In genomic region chr6:52517502-52518278, GRCh38 we compare ENCODE assay signal across 8 cellular contexts. TPM values are rescaled to one million over a fixed set of nuclear protein-coding genes. Genes with fewer than 3 reads are reported as not detected.
DNase-seq lines count a peak whose midpoint lies in the region; ATAC-seq and TF ChIP-seq lines count a peak whose summit lies in the region.

No MANE protein-coding gene starts in this region.

- no peaks in the 10 kb centered on the region for H3K9me3 ChIP-seq in PC-9 (ENCODE audit: insufficient read depth, low read depth)

- no peaks in the 10 kb centered on the region for H3K36me3 ChIP-seq in PC-9 (ENCODE audit: low read depth)

- no peak overlapping the region for H2AFZ ChIP-seq in PC-9

- H3F3A ChIP-seq in PC-9 (ENCODE audit: insufficient read depth, low read depth), result peaks cover 14% of the 10 kb centered on the region; the same call in 1 of the 2 replicates

- H3K79me2 ChIP-seq in PC-9 (ENCODE audit: low read depth), result no peaks in the 10 kb centered on the region

- TF ChIP-seq CTCF in natural killer cell (IDR thresholded peaks at IDR 0.05) (no peak), PC-9 (conservative IDR thresholded peaks at IDR 0.05) (no peak), chondrocyte (IDR thresholded peaks at IDR 0.05) (no peak)

- peaks cover 18% of the 10 kb centered on the region for H3K36me3 Mint-ChIP-seq in natural killer cell treated with Interleukin-12 subunit alpha and Interleukin-12 subunit beta and Interleukin-15 and Interleukin-18, amount 100 ng/mL, for 72 hours
- H3K36me3 Mint-ChIP-seq in natural killer cell, result peaks cover 15% of the 10 kb centered on the region
- peaks cover 53% of the 10 kb centered on the region for H3K36me3 Mint-ChIP-seq in chondrocyte (ENCODE audit: low read depth)

- H4K20me1 ChIP-seq in PC-9 (ENCODE audit: insufficient read depth), result no peaks in the 10 kb centered on the region

- H3K4me2 ChIP-seq in PC-9, result peak overlapping the region; percentile 55

- H3K4me3 Mint-ChIP-seq in natural killer cell treated with Interleukin-12 subunit alpha and Interleukin-12 subunit beta and Interleukin-15 and Interleukin-18, amount 100 ng/mL, for 72 hours, result peak overlapping the region; percentile 19
- H3K4me3 Mint-ChIP-seq in natural killer cell, result no peak overlapping the region
- peak overlapping the region; percentile 59 for H3K4me3 Mint-ChIP-seq in chondrocyte (ENCODE audit: unreplicated experiment)

- H3K27me3 Mint-ChIP-seq in natural killer cell treated with Interleukin-12 subunit alpha and Interleukin-12 subunit beta and Interleukin-15 and Interleukin-18, amount 100 ng/mL, for 72 hours, result no peaks in the 10 kb centered on the region
- no peaks in the 10 kb centered on the region for H3K27me3 Mint-ChIP-seq in natural killer cell (ENCODE audit: low read depth in 2 of 2)
- H3K27me3 Mint-ChIP-seq in chondrocyte (ENCODE audit: low read depth), result no peaks in the 10 kb centered on the region

- no peaks in the 10 kb centered on the region for H3K9me2 ChIP-seq in PC-9 (ENCODE audit: insufficient read depth)

- H3K4me1 ChIP-seq in PC-9 (replicated peaks; ENCODE audit: insufficient read depth), result peaks cover 42% of the 10 kb centered on the region

- H3K27ac Mint-ChIP-seq in natural killer cell treated with Interleukin-12 subunit alpha and Interleukin-12 subunit beta and Interleukin-15 and Interleukin-18, amount 100 ng/mL, for 72 hours, result peak overlapping the region; percentile 30 to 52
- no peak overlapping the region for H3K27ac Mint-ChIP-seq in natural killer cell
- H3K27ac Mint-ChIP-seq in chondrocyte (ENCODE audit: unreplicated experiment), result peak overlapping the region; percentile 97

- no peak for DNase-seq in natural killer cell treated with Interleukin-12 subunit alpha and Interleukin-12 subunit beta and Interleukin-15 and Interleukin-18, amount 100 ng/mL, for 72 hours (ENCODE audit: low spot score)
- DNase-seq in natural killer cell, result no peak
- peak; percentile 71 to 76 for DNase-seq in PC-9
- no peak for DNase-seq in chondrocyte (ENCODE audit: low spot score)
- peak; percentile 35 for DNase-seq in stimulated activated CD4-positive, alpha-beta T cell treated with anti-CD3 and anti-CD28 coated beads, Interleukin-4, amount 100 ng/mL, for 24 hours

- POLR2A ChIA-PET in PC-9 (lab: Charles Lee; ENCODE audit: unreplicated experiment), result no interaction called here

- no peaks in the 10 kb centered on the region for H3K27me3 ChIP-seq in PC-9 (ENCODE audit: insufficient read depth, low read depth)
- no peaks in the 10 kb centered on the region for H3K27me3 ChIP-seq in layer of hippocampus (ENCODE audit: control insufficient read depth, insufficient read depth, low read length)

- no peaks in the 10 kb centered on the region for H3K9me3 Mint-ChIP-seq in natural killer cell treated with Interleukin-12 subunit alpha and Interleukin-12 subunit beta and Interleukin-15 and Interleukin-18, amount 100 ng/mL, for 72 hours
- H3K9me3 Mint-ChIP-seq in natural killer cell, result no peaks in the 10 kb centered on the region
- H3K9me3 Mint-ChIP-seq in chondrocyte (ENCODE audit: low read depth), result no peaks in the 10 kb centered on the region

- intact Hi-C loops in natural killer cell (cut with micrococcal nuclease) (no loop called here), PC-9 (cut with micrococcal nuclease; ENCODE audit: unreplicated experiment) (loop anchor here (2.0 kb wide), 2 partner anchors 33 to 59 kb away; partner anchors contain the start of gene TRAM2)

- peaks cover 40 to 49% of the 10 kb centered on the region in 2 donors for H3K4me1 Mint-ChIP-seq in natural killer cell treated with Interleukin-12 subunit alpha and Interleukin-12 subunit beta and Interleukin-15 and Interleukin-18, amount 100 ng/mL, for 72 hours (ENCODE audit: low read depth in 2 of 2)
- H3K4me1 Mint-ChIP-seq in natural killer cell (peaks cover 14 to 50% of the 10 kb centered on the region in 2 donors), chondrocyte (ENCODE audit: low read depth) (peaks cover 98% of the 10 kb centered on the region)

- H3K27ac ChIP-seq in PC-9 (peak overlapping the region; percentile 42), layer of hippocampus (ENCODE audit: low read depth, low read length) (peak overlapping the region; percentile 67)

- H3K4me3 ChIP-seq in PC-9, result no peak overlapping the region

- TSS peak; percentile 65 for BruUV-seq in PC-9 (replicated peaks; lab: Mats Ljungman, UMichigan)

- CTCF ChIA-PET in PC-9 (lab: Charles Lee), result interaction anchor here (0.6 kb wide), 1 partner anchor 72 kb away, joined by 3 read pairs; no protein-coding TSS in a partner anchor

- ATAC-seq in natural killer cell treated with Interleukin-12 subunit alpha and Interleukin-12 subunit beta and Interleukin-15 and Interleukin-18, amount 100 ng/mL, for 72 hours, result peak; percentile 74 to 82
- ATAC-seq in natural killer cell (no peak), HG03039 (IDR thresholded peaks at IDR 0.05; ENCODE audit: unreplicated experiment) (peak; percentile 97), HG03025 (IDR thresholded peaks at IDR 0.05; ENCODE audit: low FRiP score, unreplicated experiment) (no peak)

RNA-seq across cellular contexts. Expression of gene TRAM2, which starts 59.2 kb away (rescaled TPM):
- total RNA-seq in natural killer cell treated with Interleukin-12 subunit alpha and Interleukin-12 subunit beta and Interleukin-15 and Interleukin-18, amount 100 ng/mL, for 72 hours, result 1 to 10 TPM; 2.5 to 9.0 TPM
- total RNA-seq in natural killer cell, result 10 to 100 TPM; 16.2 to 20.0 (median 19.2) TPM
- total RNA-seq in PC-9 (2021), result 28.1 and 40.9 TPM in 2 replicates
- 159 to 178 TPM (median 159 TPM) in 3 replicates for total RNA-seq in chondrocyte

Comparison
In these comparisons a context has a peak if more than half of its experiments do, and no peak if none do; other contexts are left out.
1. ATAC-seq: peak in natural killer cell treated with Interleukin-12 subunit alpha and Interleukin-12 subunit beta and Interleukin-15 and Interleukin-18, amount 100 ng/mL, for 72 hours (2 of 2) and HG03039 (single experiment); none in natural killer cell (0 of 3) and HG03025 (single experiment).
2. H3K27ac Mint-ChIP-seq: peak in natural killer cell treated with Interleukin-12 subunit alpha and Interleukin-12 subunit beta and Interleukin-15 and Interleukin-18, amount 100 ng/mL, for 72 hours (2 of 2) and chondrocyte (single experiment); none in natural killer cell (0 of 2).
3. DNase-seq: peak in PC-9 (2 of 2) and stimulated activated CD4-positive, alpha-beta T cell treated with anti-CD3 and anti-CD28 coated beads, Interleukin-4, amount 100 ng/mL, for 24 hours (single experiment); none in natural killer cell treated with Interleukin-12 subunit alpha and Interleukin-12 subunit beta and Interleukin-15 and Interleukin-18, amount 100 ng/mL, for 72 hours (single experiment), natural killer cell (single experiment) and chondrocyte (single experiment).